In genomic region chr5:54063817-54064216, GRCh38 we compare ENCODE assay signal across 17 cellular contexts.
DNase-seq lines count a peak whose midpoint lies in the region; ATAC-seq and TF ChIP-seq lines count a peak whose summit lies in the region.
"Had no signal": no experiment of that assay in that cellular context is flagged by ENCODE, and none has a peak within 500 bp of the region (broad histone marks: within the 10 kb centered on the region; RNA-seq: fewer than 3 reads in every experiment).

No MANE protein-coding gene starts in this region.

- intact Hi-C loops in activated CD4-positive, alpha-beta T cell treated with anti-CD3 and anti-CD28 coated beads for 36 hours (cut with DNase I, micrococcal nuclease): no loop called here

- ATAC-seq in GM19328 (IDR thresholded peaks at IDR 0.05; ENCODE audit: unreplicated experiment) (no peak), GM19463 (IDR thresholded peaks at IDR 0.05; ENCODE audit: unreplicated experiment) (no peak)
- no peak for ATAC-seq in activated CD4-positive, alpha-beta T cell treated with anti-CD3 and anti-CD28 coated beads for 36 hours

- DNase-seq in AG08395 (ENCODE audit: low spot score) (peak; percentile 78), HT1080 (ENCODE audit: low read depth) (peak; percentile 66), cardiac fibroblast (ENCODE audit: low read depth in 2 of 2) (peak; percentile 81 to 91), kidney glomerular epithelial cell (lab: John Stamatoyannopoulos, UW) (peak; percentile 50), NCI-H128 (lab: John Stamatoyannopoulos, UW; ENCODE audit: unreplicated experiment) (no peak)
- DNase-seq in activated CD4-positive, alpha-beta T cell treated with anti-CD3 and anti-CD28 coated beads for 36 hours: no peak
- DNase-seq: cortex of kidney; DMS53; esophagus squamous epithelium; NCI-H1048; ovary; stimulated activated CD4-positive, alpha-beta T cell treated with anti-CD3 and anti-CD28 coated beads, Interleukin-15, amount 100 ng/mL, for 24 hours had no signal

- TF ChIP-seq CTCF in cardiac fibroblast (IDR thresholded peaks at IDR 0.05; ENCODE audit: low read depth, low read length): no peak

- H3K4me3 Mint-ChIP-seq in activated CD4-positive, alpha-beta T cell treated with anti-CD3 and anti-CD28 coated beads for 36 hours: no peak overlapping the region
- H3K4me3 Mint-ChIP-seq: B cell, memory B cell had no signal

- H3K27ac Mint-ChIP-seq in activated CD4-positive, alpha-beta T cell treated with anti-CD3 and anti-CD28 coated beads for 36 hours: no peak overlapping the region
- H3K27ac Mint-ChIP-seq: B cell, memory B cell had no signal

- CTCF ChIA-PET in activated CD4-positive, alpha-beta T cell treated with anti-CD3 and anti-CD28 coated beads for 36 hours (lab: Charles Lee): interaction anchor here (0.6 kb wide), 1 partner anchor 717 kb away, joined by 3 read pairs; no protein-coding TSS in a partner anchor

- H3K36me3 Mint-ChIP-seq in activated CD4-positive, alpha-beta T cell treated with anti-CD3 and anti-CD28 coated beads for 36 hours (ENCODE audit: low read depth): peaks cover 2% of the 10 kb centered on the region

- H3K9me3 Mint-ChIP-seq in activated CD4-positive, alpha-beta T cell treated with anti-CD3 and anti-CD28 coated beads for 36 hours (ENCODE audit: low read depth): no peaks in the 10 kb centered on the region
- H3K9me3 Mint-ChIP-seq: memory B cell had no signal

- H3K4me3 ChIP-seq in cardiac fibroblast (replicated peaks in 1 of 2; ENCODE audit: low read depth in 2 of 2, low read length in 2 of 2): no peak overlapping the region
- H3K4me3 ChIP-seq: esophagus squamous epithelium, ovary, thoracic aorta had no signal

- no peaks in the 10 kb centered on the region for H3K4me1 Mint-ChIP-seq in activated CD4-positive, alpha-beta T cell treated with anti-CD3 and anti-CD28 coated beads for 36 hours
- H3K4me1 Mint-ChIP-seq: B cell, memory B cell had no signal

- H3K27me3 Mint-ChIP-seq in activated CD4-positive, alpha-beta T cell treated with anti-CD3 and anti-CD28 coated beads for 36 hours: no peaks in the 10 kb centered on the region
- H3K27me3 Mint-ChIP-seq: B cell, memory B cell had no signal

- POLR2A ChIA-PET in activated CD4-positive, alpha-beta T cell treated with anti-CD3 and anti-CD28 coated beads for 36 hours (lab: Charles Lee): no interaction called here

Comparison
In these comparisons a context has a peak if more than half of its experiments do, and no peak if none do; other contexts are left out.
1. DNase-seq: peak in AG08395 (single experiment), HT1080 (single experiment), cardiac fibroblast (2 of 2) and kidney glomerular epithelial cell (single experiment); none in NCI-H128 (single experiment) and activated CD4-positive, alpha-beta T cell treated with anti-CD3 and anti-CD28 coated beads for 36 hours (single experiment).